In genomic region chr12:101992091-101992490, GRCh38 we compare ENCODE assay signal across 29 cellular contexts.
"Had no signal": no experiment of that assay in that cellular context is flagged by ENCODE, and none has a peak within 500 bp of the region (broad histone marks: within the 10 kb centered on the region; RNA-seq: fewer than 3 reads in every experiment).

No MANE protein-coding gene starts in this region.

- H3K27me3 ChIP-seq: esophagus squamous epithelium, gastrocnemius medialis, neural progenitor cell, right atrium auricular region, stomach, suprapubic skin, tibial artery had no signal

- H3K27ac ChIP-seq: epithelial cell of prostate, esophagus squamous epithelium, gastrocnemius medialis, neural progenitor cell, parathyroid adenoma, right atrium auricular region, stomach, suprapubic skin, tibial artery had no signal

- H3K36me3 ChIP-seq: esophagus squamous epithelium, gastrocnemius medialis, neural progenitor cell, right atrium auricular region, stomach, suprapubic skin, tibial artery had no signal

- DNase-seq: activated CD4-positive, alpha-beta memory T cell treated with anti-CD3 and anti-CD28 coated beads for 36 hours; activated CD4-positive, alpha-beta T cell treated with anti-CD3 and anti-CD28 coated beads, Interleukin-2, amount 10 ng/mL, durations not matched to agents 24 days and 14 days; activated CD4-positive, CD25-positive, alpha-beta regulatory T cell treated with anti-CD3 and anti-CD28 coated beads, Interleukin-2, amount 50 U/mL, for 72 hours; activated CD8-positive, alpha-beta memory T cell treated with anti-CD3 and anti-CD28 coated beads, Interleukin-2, amount 50 U/mL, for 48 hours; activated gamma-delta T cell; activated naive CD4-positive, alpha-beta T cell treated with anti-CD3 and anti-CD28 coated beads, Interleukin-2, amount 10 ng/mL, durations not matched to agents 7 days and 5 days; activated naive CD8-positive, alpha-beta T cell treated with anti-CD3 and anti-CD28 coated beads, Interleukin-2, amount 10 ng/mL, durations not matched to agents 7 days and 5 days; activated T-cell treated with anti-CD3 and anti-CD28 coated beads, Interleukin-2, amount 50 U/mL, for 24 hours; amygdala; dermis blood vessel endothelial cell; effector CD4-positive, alpha-beta T cell; esophagus squamous epithelium; gastrocnemius medialis; hippocampal formation; kidney; left colon; natural killer cell; occipital lobe; stimulated activated CD4-positive, alpha-beta T cell treated with anti-CD3 and anti-CD28 coated beads, Interleukin-15, amount 100 ng/mL, for 24 hours; stimulated activated CD4-positive, alpha-beta T cell treated with anti-CD3 and anti-CD28 coated beads, Interleukin-2, amount 100 ng/mL, for 24 hours; stimulated activated naive B cell treated with anti-CD40 and anti-IgM and Interleukin-4, amounts not matched to agents 10 μg/mL and 1 μg/mL and 100 μg/mL, for 72 hours; stomach; T-helper 2 cell; tibial artery had no signal

- H3K9me3 ChIP-seq: esophagus squamous epithelium, gastrocnemius medialis, right atrium auricular region, stomach, suprapubic skin, tibial artery had no signal

- H3K4me3 ChIP-seq: esophagus squamous epithelium, gastrocnemius medialis, neural progenitor cell, right atrium auricular region, stomach, suprapubic skin, tibial artery had no signal

- H3K4me1 ChIP-seq: esophagus squamous epithelium, neural progenitor cell, parathyroid adenoma, right atrium auricular region, stomach, suprapubic skin, tibial artery had no signal
